Comparison of ENCODE assay signal across 8 cellular contexts in genomic region chr2:200811336-200812121, GRCh38. TPM values are rescaled to one million over a fixed set of nuclear protein-coding genes. Genes with fewer than 3 reads are reported as not detected.
DNase-seq lines count a peak whose midpoint lies in the region; ATAC-seq and TF ChIP-seq lines count a peak whose summit lies in the region.

Gene BZW1 (plus strand): TSS chr2:200811910. CDS start chr2:200813218, 1,308 bp downstream.

- in situ Hi-C loops in GM18951 (cut with MboI; ENCODE audit: low sequenced_read_pairs, unreplicated experiment), result no loop called here

- peak within 1 kb of the TSS; percentile 100 for H3K27ac ChIP-seq in caudate nucleus (ENCODE audit: low read depth, low read length)
- H3K27ac ChIP-seq in spleen, result peak within 1 kb of the TSS; percentile 99 to 100 (median 99)

- H3K4me3 Mint-ChIP-seq in activated B cell treated with CpG ODN at 0.5 μM for 24 hours, result peak within 1 kb of the TSS; percentile 98
- H3K4me3 Mint-ChIP-seq in immature natural killer cell, result peak within 1 kb of the TSS; percentile 95 to 99 (median 97)

- H3K4me3 ChIP-seq in spleen, result peak within 1 kb of the TSS; percentile 78 to 98 (median 95)

- H3K4me1 Mint-ChIP-seq in activated B cell treated with CpG ODN at 0.5 μM for 24 hours, result peaks cover 34% of the 10 kb centered on the region
- peaks cover 46 to 64% of the 10 kb centered on the region in 2 donors for H3K4me1 Mint-ChIP-seq in immature natural killer cell

- peaks cover 0 to 34% (median 28%) of the 10 kb centered on the region in 6 donors for H3K36me3 ChIP-seq in spleen

- DNase-seq in AG08395 (ENCODE audit: low spot score) (peak; percentile 99), NCI-H345 (lab: John Stamatoyannopoulos, UW) (peak; percentile 97), activated B cell treated with CpG ODN at 0.5 μM for 24 hours (peak; percentile 94), caudate nucleus (lab: John Stamatoyannopoulos, UW) (peak; percentile 49 to 99 (median 95)), immature natural killer cell (peak; percentile 98 to 99 (median 99)), spleen (peak; percentile 99)

- H3K9me3 Mint-ChIP-seq in activated B cell treated with CpG ODN at 0.5 μM for 24 hours, result no peaks in the 10 kb centered on the region
- H3K9me3 Mint-ChIP-seq in immature natural killer cell, result no peaks in the 10 kb centered on the region

- CTCF ChIA-PET in activated B cell treated with CpG ODN at 0.5 μM for 24 hours (lab: Charles Lee), result interaction anchor here (0.9 kb wide), 1 partner anchor 98 kb away, joined by 5 read pairs; no protein-coding TSS in a partner anchor

- 0 to 1% (median 0%) methylated on average over 48 to 74 of the region's 74 CpGs for WGBS in spleen, 5 donors

- peaks cover 26 to 59% (median 45%) of the 10 kb centered on the region in 6 donors for H3K4me1 ChIP-seq in spleen

- TF ChIP-seq POLR2A in GM18951 (IDR thresholded peaks at IDR 0.05; ENCODE audit: extremely low read depth, insufficient read depth, insufficient read length) (peak; percentile 91), spleen (IDR thresholded peaks at IDR 0.05) (peak; percentile 78 to 92 (median 89))

- H3K27me3 Mint-ChIP-seq in activated B cell treated with CpG ODN at 0.5 μM for 24 hours (no peaks in the 10 kb centered on the region), immature natural killer cell (ENCODE audit: low read depth in 3 of 3) (peaks cover 15 to 31% (median 19%) of the 10 kb centered on the region in 3 donors)

- POLR2A ChIA-PET in activated B cell treated with CpG ODN at 0.5 μM for 24 hours (lab: Charles Lee), result interaction anchor here (0.5 to 1.4 kb wide), 13 partner anchors 15 to 640 kb away, joined by 3 to 41 read pairs (median 4); partner anchors contain the start of genes CFLAR, CLK1, KCTD18 and NIF3L1

- TF ChIP-seq CTCF in activated B cell treated with CpG ODN at 0.5 μM for 24 hours (IDR thresholded peaks at IDR 0.05) (no peak), spleen (IDR thresholded peaks at IDR 0.05 in 8 of 11, conservative IDR thresholded peaks at IDR 0.05 in 3 of 11) (peak in 1 of 11 experiments; percentile 10)

- peaks cover 39% of the 10 kb centered on the region for H3K36me3 Mint-ChIP-seq in activated B cell treated with CpG ODN at 0.5 μM for 24 hours (ENCODE audit: low read depth)
- peaks cover 13 to 34% (median 25%) of the 10 kb centered on the region in 3 donors for H3K36me3 Mint-ChIP-seq in immature natural killer cell

- no peaks in the 10 kb centered on the region for H3K27me3 ChIP-seq in spleen (replicated peaks in 1 of 7)

- ATAC-seq in HG03196 (IDR thresholded peaks at IDR 0.05; ENCODE audit: unreplicated experiment), result peak; percentile 79
- ATAC-seq in activated B cell treated with CpG ODN at 0.5 μM for 24 hours (ENCODE audit: low read depth), result peak; percentile 80

- H3K27ac Mint-ChIP-seq in activated B cell treated with CpG ODN at 0.5 μM for 24 hours (peak within 1 kb of the TSS; percentile 99), immature natural killer cell (peak within 1 kb of the TSS; percentile 96 to 99 (median 99))

- H3K9me3 ChIP-seq in spleen, result no peaks in the 10 kb centered on the region

- intact Hi-C loops in activated B cell treated with CpG ODN at 0.5 μM for 24 hours (cut with micrococcal nuclease), result loop anchor here (1.0 to 10.0 kb wide), 18 partner anchors 53 to 1427 kb away; partner anchors contain the start of genes ALS2, C2orf69, CFLAR and CLK1
- intact Hi-C loops in spleen (cut with DNase I; ENCODE audit: low total_unique reads), result loop anchor here (5.0 kb wide), 1 partner anchor 99 kb away; no protein-coding TSS in a partner anchor

RNA-seq across cellular contexts. Expression of gene BZW1, which starts in this region (rescaled TPM):
- total RNA-seq in activated B cell treated with CpG ODN at 0.5 μM for 24 hours (174 and 197 TPM in 2 replicates), spleen (100 to 1,000 TPM in 6 of 7 donors, 10 to 100 TPM in 1; 94.4 to 151 (median 138) TPM)
- polyA plus RNA-seq in immature natural killer cell (100 to 1,000 TPM; 354 to 367 (median 365) TPM), spleen (10 to 100 TPM; 25.9 to 48.4 (median 39.9) TPM)

Comparison
In these comparisons a context has a peak if more than half of its experiments do, and no peak if none do; other contexts are left out.
1. Peak in every context shown above with its lines: DNase-seq, ATAC-seq, H3K4me3 ChIP-seq and H3K27ac ChIP-seq.
2. RNA of gene BZW1 (polyA plus RNA-seq): 354 to 367 TPM in immature natural killer cell; 25.9 to 48.4 TPM in spleen; every median in the first group is over 4 times any median in the second.